In genomic region chrX:30883141-30883540, GRCh38 we compare ENCODE assay signal across 15 cellular contexts. TPM values are rescaled to one million over a fixed set of nuclear protein-coding genes. Genes with fewer than 3 reads are reported as not detected.
DNase-seq lines count a peak whose midpoint lies in the region; ATAC-seq, FAIRE-seq and TF ChIP-seq lines count a peak whose summit lies in the region.
"Had no signal": no experiment of that assay in that cellular context is flagged by ENCODE, and none has a peak within 500 bp of the region (broad histone marks: within the 10 kb centered on the region; RNA-seq: fewer than 3 reads in every experiment).

No MANE protein-coding gene starts in this region.

- H3K27me3 ChIP-seq in left ventricle myocardium inferior (ENCODE audit: low read depth) (no peaks in the 10 kb centered on the region), GM12878 (replicated peaks in 1 of 2; ENCODE audit: control insufficient read depth in 2 of 2, insufficient read depth in 2 of 2, low read length in 1 of 2) (no peaks in the 10 kb centered on the region), ovary (no peaks in the 10 kb centered on the region)

- H3K36me3 ChIP-seq in left ventricle myocardium inferior (no peaks in the 10 kb centered on the region), GM12878 (ENCODE audit: control insufficient read depth in 2 of 2, insufficient read depth in 2 of 2, low read length in 1 of 2) (no peaks in the 10 kb centered on the region), ovary (no peaks in the 10 kb centered on the region)
- H3K36me3 ChIP-seq: BLaER1 treated with 17β-estradiol and CSF1 and Interleukin-3, amounts not matched to agents 10 nM and 100 nM had no signal

- intact Hi-C loops in left ventricle myocardium inferior (cut with micrococcal nuclease) (no loop called here), cardiac septum (cut with DNase I) (no loop called here), GM12878 (cut with micrococcal nuclease; ENCODE audit: unreplicated experiment) (no loop called here), ovary (cut with DNase I) (no loop called here)

- H3K9me3 ChIP-seq in left ventricle myocardium inferior (replicated peaks) = no peaks in the 10 kb centered on the region
- no peaks in the 10 kb centered on the region for H3K9me3 ChIP-seq in GM12878 (replicated peaks; ENCODE audit: control insufficient read depth, insufficient read depth, low read length)
- H3K9me3 ChIP-seq in ovary = no peaks in the 10 kb centered on the region
- H3K9me3 ChIP-seq: BLaER1 treated with 17β-estradiol and CSF1 and Interleukin-3, amounts not matched to agents 10 nM and 100 nM had no signal

- peak; percentile 11; the same call in 2 of the 3 replicates for ATAC-seq in GM12878

- H3K9ac ChIP-seq in GM12878 (ENCODE audit: control insufficient read depth, insufficient read depth, low read length) = no peak overlapping the region
- H3K9ac ChIP-seq: BLaER1 treated with 17β-estradiol and CSF1 and Interleukin-3, amounts not matched to agents 10 nM and 100 nM had no signal

- no peak overlapping the region for H3K4me2 ChIP-seq in GM12878 (ENCODE audit: control insufficient read depth, insufficient read depth)
- H3K4me2 ChIP-seq: BLaER1 treated with 17β-estradiol and CSF1 and Interleukin-3, amounts not matched to agents 10 nM and 100 nM had no signal

- H3K27ac ChIP-seq in left ventricle myocardium inferior (replicated peaks) = peak overlapping the region; percentile 51
- no peak overlapping the region for H3K27ac ChIP-seq in GM12878 (ENCODE audit: control insufficient read depth, insufficient read depth)
- H3K27ac ChIP-seq in ovary = no peak overlapping the region
- H3K27ac ChIP-seq: BLaER1 treated with 17β-estradiol and CSF1 and Interleukin-3, amounts not matched to agents 10 nM and 100 nM had no signal

- TF ChIP-seq EP300 in GM12878 (IDR thresholded peaks at IDR 0.05; ENCODE audit: borderline replicate concordance in 1 of 2, control insufficient read depth in 1 of 2, low read depth in 2 of 2, low read length in 2 of 2) = no peak
- TF ChIP-seq EP300 in ovary (IDR thresholded peaks at IDR 0.05) = no peak

- CTCF ChIA-PET in GM12878 (lab: Yijun Ruan, JAX) = interaction anchor here (1.0 to 1.4 kb wide), 3 partner anchors 88 to 225 kb away, joined by 3 to 4 read pairs (median 3); no protein-coding TSS in a partner anchor

- no TSS peak for BruUV-seq in GM12878 (replicated peaks; lab: Mats Ljungman, UMichigan)

- no peak for TF ChIP-seq RAD21 in GM12878 (IDR thresholded peaks at IDR 0.05; ENCODE audit: insufficient read depth, low read depth, low read length)

- no peaks in the 10 kb centered on the region; the same call in none of the 2 replicates for H3K79me2 ChIP-seq in GM12878 (ENCODE audit: control insufficient read depth, insufficient read depth, low read length)

- POLR2A ChIA-PET in GM12878 (lab: Charles Lee) = no interaction called here

- SMC1A ChIA-PET in GM12878 (lab: Charles Lee; ENCODE audit: uncharacterized antibody, unreplicated experiment) = no interaction called here

- no peak for TF ChIP-seq CTCF in left ventricle myocardium inferior (IDR thresholded peaks at IDR 0.05; ENCODE audit: borderline replicate concordance)
- TF ChIP-seq CTCF in GM12878 (IDR thresholded peaks at IDR 0.05 in 2 of 3, conservative IDR thresholded peaks at IDR 0.05 in 1 of 3; ENCODE audit: control insufficient read depth in 2 of 3, extremely low read depth in 1 of 3, insufficient read depth in 1 of 3, low read depth in 3 of 3, low read length in 3 of 3) = no peak
- no peak for TF ChIP-seq CTCF in retinal pigment epithelial cell (conservative IDR thresholded peaks at IDR 0.05; ENCODE audit: low read depth, low read length)
- no peak for TF ChIP-seq CTCF in ovary (IDR thresholded peaks at IDR 0.05)

- peaks cover 54% of the 10 kb centered on the region for H3K4me1 ChIP-seq in left ventricle myocardium inferior
- H3K4me1 ChIP-seq in GM12878 (ENCODE audit: control insufficient read depth, insufficient read depth, low read length) = no peaks in the 10 kb centered on the region
- no peaks in the 10 kb centered on the region for H3K4me1 ChIP-seq in ovary (ENCODE audit: insufficient read depth)

- H3K4me3 ChIP-seq in left ventricle myocardium inferior (no peak overlapping the region), GM12878 (no peak overlapping the region), retinal pigment epithelial cell (ENCODE audit: low read length) (no peak overlapping the region), ovary (no peak overlapping the region)
- H3K4me3 ChIP-seq: BLaER1 treated with 17β-estradiol and CSF1 and Interleukin-3, amounts not matched to agents 10 nM and 100 nM had no signal

- WGBS in GM12878 (ENCODE audit: insufficient coverage, insufficient replicate concordance, low lambda C conversion rate, missing lambda C conversion rate) = 76% methylated on average over 2 of the region's 2 CpGs
- 57 to 59% (median 59%) methylated on average over 2 of the region's 2 CpGs for WGBS in ovary, 3 donors

- no peak overlapping the region for H2AFZ ChIP-seq in GM12878 (ENCODE audit: control insufficient read depth, low read depth, low read length)

- DNase-seq in left ventricle myocardium inferior (no peak), cardiac septum (ENCODE audit: low spot score) (no peak), GM12878 (ENCODE audit: low read depth, low spot score) (no peak), retinal pigment epithelial cell (ENCODE audit: low read depth) (peak; percentile 44), NCI-H2171 treated with DMSO at 0.1 percent for 48 hours (lab: John Stamatoyannopoulos, UW) (no peak), NCI-H1436 treated with DMSO at 0.1 percent for 48 hours (lab: John Stamatoyannopoulos, UW) (no peak), ovary (no peak)
- DNase-seq: ACHN; CD4-positive, CD25-positive, alpha-beta regulatory T cell; DMS53; GF-D8; HCEC 1CT; HFFc6 had no signal

- FAIRE-seq in GM12878 (lab: Jason Lieb, UNC) = no peak
- FAIRE-seq: GM18507 had no signal

- TF ChIP-seq POLR2A in GM12878 (IDR thresholded peaks at IDR 0.05; ENCODE audit: low read depth, low read length) (no peak), ovary (IDR thresholded peaks at IDR 0.05) (no peak)

- no peaks in the 10 kb centered on the region for H4K20me1 ChIP-seq in GM12878 (ENCODE audit: control insufficient read depth, insufficient read depth)

- RAD21 ChIA-PET in GM12878 (lab: Charles Lee; ENCODE audit: unreplicated experiment) = no interaction called here

- in situ Hi-C loops in GM12878 (cut with MboI) = no loop called here

TF ChIP-seq in GM12878, 131 proteins besides CTCF, POLR2A, EP300 and RAD21:
- TF ChIP-seq PAX8 (IDR thresholded peaks at IDR 0.05) (no peak), HDGF (IDR thresholded peaks at IDR 0.05) (no peak), CEBPB (IDR thresholded peaks at IDR 0.05; ENCODE audit: borderline replicate concordance in 1 of 2, low read depth in 2 of 2, low read length in 2 of 2) (no peak), KAT2A (conservative IDR thresholded peaks at IDR 0.05; ENCODE audit: control insufficient read depth, low read depth, low read length) (no peak)

RNA-seq across cellular contexts. Expression of gene TAB3, which starts 5.9 kb away (rescaled TPM):
- 12.6 TPM for total RNA-seq in left ventricle myocardium inferior
- 16.1 TPM for total RNA-seq in cardiac septum
- total RNA-seq in GM12878 (2013; cell fraction: nucleolus; rRNA removed) = 26.9 and 31.8 TPM in 2 replicates
- total RNA-seq in GM12878 (2014; rRNA removed) = 7.3 and 9.5 TPM in 2 replicates
- 9.3 and 9.8 TPM in 2 replicates for total RNA-seq in GM12878 (2014; rRNA removed; fragmentation: Illumina TruSeq; extraction: Trizol)
- 8.8 and 10.7 TPM in 2 replicates for total RNA-seq in GM12878 (2021)
- polyA plus RNA-seq in GM12878 (2011; ENCODE audit: low read depth) = 7.4 TPM
- polyA plus RNA-seq in GM12878 (2011; rRNA removed) = 22.1 and 23.5 TPM in 2 replicates
- 12.6 and 13.6 TPM in 2 replicates for polyA plus RNA-seq in GM12878 (2011; cell fraction: cytosol; rRNA removed)
- 15.9 and 18.2 TPM in 2 replicates for polyA plus RNA-seq in GM12878 (2011; cell fraction: nucleus; rRNA removed)
- polyA plus RNA-seq in GM12878 (2012) = 9.9 and 10.4 TPM in 2 replicates
- polyA plus RNA-seq in GM12878 (2014; fragmentation: Illumina TruSeq; extraction: Trizol) = 11.9 and 21.5 TPM in 2 replicates
- polyA plus RNA-seq in GM12878 (2014; fragmentation: Nextera tagmentation; extraction: Ambion mirVana) = 1 to 10 TPM; 1.7 to 2.0 TPM
- polyA plus RNA-seq in GM12878 (2014; rRNA removed) = 9.6 and 12.0 TPM in 2 replicates
- 1 to 10 TPM; 8.2 to 8.8 TPM for polyA plus RNA-seq in GM12878 (2016; fragmentation: Nextera tagmentation; extraction: Ambion mirVana)
- polyA minus RNA-seq in GM12878 (2011; rRNA and poly(A)+ RNA removed) = 26.5 and 39.1 TPM in 2 replicates
- polyA minus RNA-seq in GM12878 (2011; cell fraction: cytosol; rRNA and poly(A)+ RNA removed) = 6.4 and 7.5 TPM in 2 replicates
- polyA minus RNA-seq in GM12878 (2011; cell fraction: nucleus; rRNA and poly(A)+ RNA removed) = 11.4 and 16.2 TPM in 2 replicates
- 10 to 100 TPM; 15.9 to 29.5 (median 22.1) TPM for total RNA-seq in ovary
- 10 to 100 TPM in 1 of 2 donors, 1 to 10 TPM in 1; 7.8 to 15.8 TPM for polyA plus RNA-seq in ovary
